In the genomic region with DNA sequence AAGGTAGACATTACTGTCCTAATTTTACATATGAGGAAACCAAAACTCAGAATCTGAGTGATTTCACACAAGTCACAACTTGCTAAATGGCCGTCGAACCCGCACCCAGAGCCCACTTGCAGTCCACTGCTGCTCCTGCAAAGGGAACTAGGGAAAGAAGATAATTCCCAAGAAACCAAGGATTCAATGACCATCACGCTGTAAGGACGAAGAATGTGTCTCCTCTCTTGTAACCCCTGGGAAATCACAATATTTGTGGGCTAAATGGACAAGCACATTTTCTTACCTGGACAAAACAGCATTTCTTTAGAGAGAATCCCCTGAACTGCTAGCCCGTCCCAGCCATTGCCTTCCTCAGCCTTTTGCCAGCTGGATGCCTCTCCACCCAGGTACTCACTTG, we compare ENCODE assay signal across 10 cellular contexts. TPM values are rescaled to one million over a fixed set of nuclear protein-coding genes. Genes with fewer than 3 reads are reported as not detected.
DNase-seq lines count a peak whose midpoint lies in the region; ATAC-seq and TF ChIP-seq lines count a peak whose summit lies in the region.
"Had no signal": no experiment of that assay in that cellular context is flagged by ENCODE, and none has a peak within 500 bp of the region (broad histone marks: within the 10 kb centered on the region; RNA-seq: fewer than 3 reads in every experiment).

No MANE protein-coding gene starts in this region.

- peak overlapping the region; percentile 34 for H3K27ac Mint-ChIP-seq in activated naive CD4-positive, alpha-beta T cell treated with anti-CD3 and anti-CD28 coated beads, Interleukin-2, amount 10 ng/mL, durations not matched to agents 7 days and 5 days
- H3K27ac Mint-ChIP-seq in endothelial cell (ENCODE audit: unreplicated experiment), result peak overlapping the region; percentile 50
- H3K27ac Mint-ChIP-seq in stimulated activated naive B cell treated with anti-CD40 and anti-IgM and Interleukin-4, amounts not matched to agents 10 μg/mL and 1 μg/mL and 100 μg/mL, for 72 hours, result peak overlapping the region; percentile 99

- intact Hi-C loops in OCI-LY7 (cut with micrococcal nuclease; ENCODE audit: unreplicated experiment), result no loop called here

- no peaks in the 10 kb centered on the region for H3K9me2 ChIP-seq in OCI-LY7 (ENCODE audit: insufficient read depth, low read length)

- no peak for DNase-seq in activated naive CD4-positive, alpha-beta T cell treated with anti-CD3 and anti-CD28 coated beads, Interleukin-2, amount 10 ng/mL, durations not matched to agents 7 days and 5 days
- DNase-seq in activated naive CD4-positive, alpha-beta T cell (lab: John Stamatoyannopoulos, UW), result no peak
- DNase-seq in OCI-LY7 (ENCODE audit: low spot score) (no peak), endothelial cell (ENCODE audit: low spot score) (no peak), iPS-NIHi11 (ENCODE audit: low spot score) (no peak), NCI-H2227 (lab: John Stamatoyannopoulos, UW; ENCODE audit: unreplicated experiment) (no peak), activated gamma-delta T cell treated with Interleukin-2 at 50 U/mL for 16 hours (no peak)
- DNase-seq in stimulated activated naive B cell treated with anti-CD40 and anti-IgM and Interleukin-4, amounts not matched to agents 10 μg/mL and 1 μg/mL and 100 μg/mL, for 72 hours, result no peak
- DNase-seq: activated effector memory CD4-positive, alpha-beta T cell treated with anti-CD3 and anti-CD28 coated beads, Interleukin-2, amount 50 U/mL, for 16 hours; NCI-H526 had no signal

- H3K27ac ChIP-seq in OCI-LY7 (ENCODE audit: low read depth, low read length, poor library complexity, severe bottlenecking), result peak overlapping the region; percentile 80

- H3K9me3 Mint-ChIP-seq in activated naive CD4-positive, alpha-beta T cell treated with anti-CD3 and anti-CD28 coated beads, Interleukin-2, amount 10 ng/mL, durations not matched to agents 7 days and 5 days, result peaks cover 1% of the 10 kb centered on the region
- no peaks in the 10 kb centered on the region for H3K9me3 Mint-ChIP-seq in endothelial cell (ENCODE audit: unreplicated experiment)
- H3K9me3 Mint-ChIP-seq in stimulated activated naive B cell treated with anti-CD40 and anti-IgM and Interleukin-4, amounts not matched to agents 10 μg/mL and 1 μg/mL and 100 μg/mL, for 72 hours, result no peaks in the 10 kb centered on the region

- no TSS peak for BruUV-seq in OCI-LY7 (replicated peaks; lab: Mats Ljungman, UMichigan)

- peaks cover 68% of the 10 kb centered on the region for H3K36me3 ChIP-seq in OCI-LY7 (ENCODE audit: insufficient read depth, low read length)

- TF ChIP-seq CTCF in OCI-LY7 (conservative IDR thresholded peaks at IDR 0.05; ENCODE audit: low read length) (no peak), endothelial cell (IDR thresholded peaks at IDR 0.05; ENCODE audit: unreplicated experiment) (no peak)

- peaks cover 35% of the 10 kb centered on the region for H3K4me1 Mint-ChIP-seq in activated naive CD4-positive, alpha-beta T cell treated with anti-CD3 and anti-CD28 coated beads, Interleukin-2, amount 10 ng/mL, durations not matched to agents 7 days and 5 days
- H3K4me1 Mint-ChIP-seq in endothelial cell (ENCODE audit: unreplicated experiment), result peaks cover 34% of the 10 kb centered on the region
- H3K4me1 Mint-ChIP-seq in stimulated activated naive B cell treated with anti-CD40 and anti-IgM and Interleukin-4, amounts not matched to agents 10 μg/mL and 1 μg/mL and 100 μg/mL, for 72 hours, result peaks cover 32 to 48% of the 10 kb centered on the region in 2 donors

- H3K79me2 ChIP-seq in OCI-LY7 (ENCODE audit: insufficient read depth, low read depth, low read length), result peaks cover 35% of the 10 kb centered on the region

- no peaks in the 10 kb centered on the region for H3K27me3 Mint-ChIP-seq in activated naive CD4-positive, alpha-beta T cell treated with anti-CD3 and anti-CD28 coated beads, Interleukin-2, amount 10 ng/mL, durations not matched to agents 7 days and 5 days
- H3K27me3 Mint-ChIP-seq in endothelial cell (ENCODE audit: unreplicated experiment), result peaks cover 9% of the 10 kb centered on the region
- no peaks in the 10 kb centered on the region for H3K27me3 Mint-ChIP-seq in stimulated activated naive B cell treated with anti-CD40 and anti-IgM and Interleukin-4, amounts not matched to agents 10 μg/mL and 1 μg/mL and 100 μg/mL, for 72 hours

- peaks cover 7% of the 10 kb centered on the region; the same call in 1 of the 2 replicates for H3K9me3 ChIP-seq in OCI-LY7 (ENCODE audit: low read length)

- peak overlapping the region; percentile 95 for H3K4me3 Mint-ChIP-seq in activated naive CD4-positive, alpha-beta T cell treated with anti-CD3 and anti-CD28 coated beads, Interleukin-2, amount 10 ng/mL, durations not matched to agents 7 days and 5 days
- peak overlapping the region; percentile 100 for H3K4me3 Mint-ChIP-seq in endothelial cell (ENCODE audit: unreplicated experiment)
- H3K4me3 Mint-ChIP-seq in stimulated activated naive B cell treated with anti-CD40 and anti-IgM and Interleukin-4, amounts not matched to agents 10 μg/mL and 1 μg/mL and 100 μg/mL, for 72 hours, result peak overlapping the region; percentile 94 to 97

- peak overlapping the region; percentile 97 for H3K4me3 ChIP-seq in OCI-LY7 (ENCODE audit: low read depth, low read length, poor library complexity, severe bottlenecking)

- H2AFZ ChIP-seq in OCI-LY7 (ENCODE audit: low read length), result no peak overlapping the region

- H3K36me3 Mint-ChIP-seq in activated naive CD4-positive, alpha-beta T cell treated with anti-CD3 and anti-CD28 coated beads, Interleukin-2, amount 10 ng/mL, durations not matched to agents 7 days and 5 days, result peaks cover 53% of the 10 kb centered on the region
- peaks cover 50% of the 10 kb centered on the region for H3K36me3 Mint-ChIP-seq in endothelial cell (ENCODE audit: low read depth, unreplicated experiment)
- H3K36me3 Mint-ChIP-seq in stimulated activated naive B cell treated with anti-CD40 and anti-IgM and Interleukin-4, amounts not matched to agents 10 μg/mL and 1 μg/mL and 100 μg/mL, for 72 hours, result peaks cover 55 to 64% of the 10 kb centered on the region in 2 donors

- peaks cover 20% of the 10 kb centered on the region for H3K4me1 ChIP-seq in OCI-LY7 (ENCODE audit: insufficient read depth, low read length, poor library complexity, severe bottlenecking)

- peak overlapping the region; percentile 79 for H3K4me2 ChIP-seq in OCI-LY7 (ENCODE audit: low read length)

- H4K20me1 ChIP-seq in OCI-LY7 (ENCODE audit: insufficient read depth, low read length), result peaks cover 31% of the 10 kb centered on the region

- no peak for ATAC-seq in stimulated activated naive B cell treated with anti-CD40 and anti-IgM and Interleukin-4, amounts not matched to agents 10 μg/mL and 1 μg/mL and 100 μg/mL, for 72 hours (replicated peaks)

- CTCF ChIA-PET in activated naive CD4-positive, alpha-beta T cell treated with anti-CD3 and anti-CD28 coated beads, Interleukin-2, amount 10 ng/mL, durations not matched to agents 7 days and 5 days (lab: Charles Lee), result no interaction called here
- CTCF ChIA-PET in OCI-LY7 (lab: Charles Lee; ENCODE audit: unreplicated experiment), result no interaction called here

- POLR2A ChIA-PET in OCI-LY7 (lab: Charles Lee), result interaction anchor here (0.9 kb wide), 1 partner anchor 10 kb away, joined by 3 read pairs; no protein-coding TSS in a partner anchor

RNA-seq across cellular contexts. Expression of gene RPS14, which starts 2.4 kb away (rescaled TPM):
- total RNA-seq in OCI-LY7 (2014; rRNA removed; shearing (Covaris generic)), result 2,281 and 2,351 TPM in 2 replicates
- total RNA-seq in OCI-LY7 (2022) (2,284 and 2,304 TPM in 2 replicates), endothelial cell (ENCODE audit: unreplicated experiment) (2,784 TPM)

RNA-seq across cellular contexts. Expression of gene CD74, which starts 34.5 kb away (rescaled TPM):
- total RNA-seq in OCI-LY7 (2014; rRNA removed; shearing (Covaris generic)), result 2,446 and 3,686 TPM in 2 replicates
- total RNA-seq in OCI-LY7 (2022), result 1,759 and 1,769 TPM in 2 replicates
- 170 TPM for total RNA-seq in endothelial cell (ENCODE audit: unreplicated experiment)

Comparison
In these comparisons a context has a peak if more than half of its experiments do, and no peak if none do; other contexts are left out.
1. H3K27ac Mint-ChIP-seq: peak in every context shown above with its lines; median percentile 99 in stimulated activated naive B cell treated with anti-CD40 and anti-IgM and Interleukin-4, amounts not matched to agents 10 μg/mL and 1 μg/mL and 100 μg/mL, for 72 hours; 50 in endothelial cell; 34 in activated naive CD4-positive, alpha-beta T cell treated with anti-CD3 and anti-CD28 coated beads, Interleukin-2, amount 10 ng/mL, durations not matched to agents 7 days and 5 days.
2. RNA of gene CD74, which starts 34.5 kb away (total RNA-seq): 1,759 to 3,686 TPM in OCI-LY7; 170 TPM in endothelial cell (single experiment); every median in the first group is over 10 times any median in the second.
3. Peak in every context shown above with its lines, with median percentiles within 50 percentile points of each other: H3K4me3 Mint-ChIP-seq.